ENCODE assay signal across 1 cellular context in the genomic region with DNA sequence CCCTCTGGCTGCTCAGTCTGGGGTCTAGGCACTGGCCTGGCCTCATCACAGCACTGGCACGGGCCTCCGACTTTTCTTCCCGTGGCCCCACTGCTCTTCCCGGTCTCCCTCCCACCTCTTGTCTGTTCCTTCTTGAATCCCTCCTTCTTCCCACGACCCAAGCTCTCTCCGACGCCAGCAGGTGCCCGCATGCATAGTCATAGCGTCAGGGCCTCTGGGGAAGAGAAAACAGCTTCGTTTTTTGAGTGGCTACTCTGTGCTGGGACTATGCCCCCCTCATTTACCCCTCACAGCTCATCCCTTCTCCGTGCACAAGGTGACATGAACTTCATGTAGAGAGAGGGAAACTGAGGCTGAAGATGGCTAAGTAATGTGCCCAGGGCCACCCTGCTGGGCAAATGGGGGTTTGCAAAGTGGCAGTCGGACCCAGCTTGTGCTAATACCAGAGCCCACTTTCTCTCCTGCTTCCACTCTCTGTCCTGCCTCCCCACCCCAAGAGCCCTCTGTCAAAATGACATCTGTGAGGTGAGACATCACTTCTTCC.
TF ChIP-seq lines count a peak whose summit lies in the region.

No MANE protein-coding gene starts in this region.

TF ChIP-seq in HCT116, 20 proteins besides CTCF, POLR2A, EP300 and RAD21 (continued from another document):
- TF ChIP-seq REST (IDR thresholded peaks at IDR 0.05; ENCODE audit: low read depth) (no peak), YY1 (IDR thresholded peaks at IDR 0.05; ENCODE audit: extremely low read depth, insufficient replicate concordance, low read depth, low read length) (no peak), SIN3A (IDR thresholded peaks at IDR 0.05; ENCODE audit: low read depth) (no peak), EGR1 (IDR thresholded peaks at IDR 0.05; ENCODE audit: low read depth) (no peak), ZFX (IDR thresholded peaks at IDR 0.05) (no peak), EZH2 (IDR thresholded peaks at IDR 0.05) (no peak), SRF (IDR thresholded peaks at IDR 0.05; ENCODE audit: low read depth) (no peak), ZNF274 (IDR thresholded peaks at IDR 0.05; ENCODE audit: low read depth, low read length) (no peak), JUND (IDR thresholded peaks at IDR 0.05) (no peak), CEBPB (IDR thresholded peaks at IDR 0.05; ENCODE audit: low read depth) (no peak), ELF1 (IDR thresholded peaks at IDR 0.05; ENCODE audit: borderline replicate concordance, low read depth) (no peak), FOSL1 (IDR thresholded peaks at IDR 0.05; ENCODE audit: low read depth) (no peak), SP1 (IDR thresholded peaks at IDR 0.05; ENCODE audit: low read depth) (no peak), POLR2AphosphoS5 (IDR thresholded peaks at IDR 0.05; ENCODE audit: low read depth, low read length) (no peak), TCF7L2 (IDR thresholded peaks at IDR 0.05; ENCODE audit: borderline replicate concordance, extremely low read depth, insufficient read depth, insufficient read length) (no peak), CBX3 (IDR thresholded peaks at IDR 0.05; ENCODE audit: low read depth) (no peak)
- TF ChIP-seq, protein P1, sequence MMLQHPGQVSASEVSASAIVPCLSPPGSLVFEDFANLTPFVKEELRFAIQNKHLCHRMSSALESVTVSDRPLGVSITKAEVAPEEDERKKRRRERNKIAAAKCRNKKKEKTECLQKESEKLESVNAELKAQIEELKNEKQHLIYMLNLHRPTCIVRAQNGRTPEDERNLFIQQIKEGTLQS (IDR thresholded peaks at IDR 0.05), result no peak
- TF ChIP-seq, protein P2, sequence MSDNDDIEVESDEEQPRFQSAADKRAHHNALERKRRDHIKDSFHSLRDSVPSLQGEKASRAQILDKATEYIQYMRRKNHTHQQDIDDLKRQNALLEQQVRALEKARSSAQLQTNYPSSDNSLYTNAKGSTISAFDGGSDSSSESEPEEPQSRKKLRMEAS (IDR thresholded peaks at IDR 0.05), result no peak
- TF ChIP-seq, protein P3, sequence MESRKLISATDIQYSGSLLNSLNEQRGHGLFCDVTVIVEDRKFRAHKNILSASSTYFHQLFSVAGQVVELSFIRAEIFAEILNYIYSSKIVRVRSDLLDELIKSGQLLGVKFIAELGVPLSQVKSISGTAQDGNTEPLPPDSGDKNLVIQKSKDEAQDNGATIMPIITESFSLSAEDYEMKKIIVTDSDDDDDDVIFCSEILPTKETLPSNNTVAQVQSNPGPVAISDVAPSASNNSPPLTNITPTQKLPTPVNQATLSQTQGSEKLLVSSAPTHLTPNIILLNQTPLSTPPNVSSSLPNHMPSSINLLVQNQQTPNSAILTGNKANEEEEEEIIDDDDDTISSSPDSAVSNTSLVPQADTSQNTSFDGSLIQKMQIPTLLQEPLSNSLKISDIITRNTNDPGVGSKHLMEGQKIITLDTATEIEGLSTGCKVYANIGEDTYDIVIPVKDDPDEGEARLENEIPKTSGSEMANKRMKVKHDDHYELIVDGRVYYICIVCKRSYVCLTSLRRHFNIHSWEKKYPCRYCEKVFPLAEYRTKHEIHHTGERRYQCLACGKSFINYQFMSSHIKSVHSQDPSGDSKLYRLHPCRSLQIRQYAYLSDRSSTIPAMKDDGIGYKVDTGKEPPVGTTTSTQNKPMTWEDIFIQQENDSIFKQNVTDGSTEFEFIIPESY (IDR thresholded peaks at IDR 0.05; ENCODE audit: extremely low read depth, insufficient replicate concordance, low read length), result no peak
